1 cellular context compared by ENCODE assay signal in genomic region chr18:48932822-48933510, GRCh38.
TF ChIP-seq lines count a peak whose summit lies in the region.

No MANE protein-coding gene starts in this region.

TF ChIP-seq in K562, 482 proteins besides CTCF, POLR2A, EP300 and RAD21 (continued from another document and continues in another):
- TF ChIP-seq IRF9 (tag; IDR thresholded peaks at IDR 0.05) (no peak), ZNF445 (CRISPR knock-in tag; IDR thresholded peaks at IDR 0.05; ENCODE audit: low read depth) (no peak), DDX20 (tag; IDR thresholded peaks at IDR 0.05; ENCODE audit: low read depth) (no peak), ZNF766 (CRISPR knock-in tag; conservative IDR thresholded peaks at IDR 0.05) (no peak), JUND (IDR thresholded peaks at IDR 0.05; ENCODE audit: borderline replicate concordance, low read depth, low read length) (peak; percentile 90), JUND (tag; IDR thresholded peaks at IDR 0.05; ENCODE audit: borderline replicate concordance, low read depth, low read length) (peak; percentile 79; the same call in 2 of the 3 replicates), NCOR1 (IDR thresholded peaks at IDR 0.05) (no peak), KDM1A (IDR thresholded peaks at IDR 0.05) (peak; percentile 70 to 82; a peak in 3 of 4 replicates), TBP (optimal IDR thresholded peaks at IDR 0.05; ENCODE audit: low read depth, low read length) (no peak), XRCC3 (IDR thresholded peaks at IDR 0.05) (no peak), ZFP30 (CRISPR knock-in tag; IDR thresholded peaks at IDR 0.05; ENCODE audit: borderline replicate concordance) (no peak), CHAMP1 (IDR thresholded peaks at IDR 0.05) (no peak), KDM2B (CRISPR knock-in tag; IDR thresholded peaks at IDR 0.05) (no peak), ZNF699 (CRISPR knock-in tag; IDR thresholded peaks at IDR 0.05; ENCODE audit: insufficient replicate concordance) (no peak), EHMT2 (IDR thresholded peaks at IDR 0.05) (peak; percentile 59; the same call in 1 of the 2 replicates), RBM34 (IDR thresholded peaks at IDR 0.05; ENCODE audit: borderline replicate concordance, insufficient read depth, low read length) (no peak), ZBTB17 (CRISPR knock-in tag; IDR thresholded peaks at IDR 0.05) (no peak), E4F1 (CRISPR knock-in tag; IDR thresholded peaks at IDR 0.05; ENCODE audit: borderline replicate concordance) (no peak), FOXA1 (IDR thresholded peaks at IDR 0.05; ENCODE audit: borderline replicate concordance) (no peak), ZBTB43 (CRISPR knock-in tag; IDR thresholded peaks at IDR 0.05) (no peak), ELF2 (CRISPR knock-in tag; IDR thresholded peaks at IDR 0.05) (no peak), LARP7 (IDR thresholded peaks at IDR 0.05) (no peak), MECOM (CRISPR knock-in tag; IDR thresholded peaks at IDR 0.05) (no peak), MBD1 (CRISPR knock-in tag; IDR thresholded peaks at IDR 0.05) (no peak), MED1 (CRISPR knock-in tag; IDR thresholded peaks at IDR 0.05; ENCODE audit: borderline replicate concordance) (no peak), NONO (IDR thresholded peaks at IDR 0.05; ENCODE audit: low read depth in 2 of 2, low read length in 1 of 2) (no peak), FOXP1 (CRISPR knock-in tag; IDR thresholded peaks at IDR 0.05) (no peak), ZNF174 (CRISPR knock-in tag; IDR thresholded peaks at IDR 0.05) (no peak), ZNF121 (CRISPR knock-in tag; conservative IDR thresholded peaks at IDR 0.05) (no peak), E2F6 (IDR thresholded peaks at IDR 0.05; ENCODE audit: borderline replicate concordance in 1 of 2, extremely low read depth in 1 of 2, insufficient read depth in 1 of 2, insufficient read length in 1 of 2, low read depth in 1 of 2, low read length in 1 of 2, poor library complexity in 1 of 2, severe bottlenecking in 1 of 2) (no peak), EZH2 (IDR thresholded peaks at IDR 0.05; ENCODE audit: borderline replicate concordance, low read depth, low read length) (no peak), CHCHD3 (CRISPR knock-in tag; IDR thresholded peaks at IDR 0.05) (no peak), PPARD (CRISPR knock-in tag; IDR thresholded peaks at IDR 0.05) (no peak), ARID3B (CRISPR knock-in tag; IDR thresholded peaks at IDR 0.05; ENCODE audit: borderline replicate concordance) (no peak), FOXJ3 (CRISPR knock-in tag; IDR thresholded peaks at IDR 0.05) (no peak), ZNF133 (CRISPR knock-in tag; IDR thresholded peaks at IDR 0.05) (no peak), ZNF41 (CRISPR knock-in tag; conservative IDR thresholded peaks at IDR 0.05) (no peak), RERE (CRISPR knock-in tag; IDR thresholded peaks at IDR 0.05; ENCODE audit: borderline replicate concordance) (no peak), JUNB (CRISPR knock-in tag; conservative IDR thresholded peaks at IDR 0.05) (no peak), CC2D1A (IDR thresholded peaks at IDR 0.05) (no peak), HNRNPH1 (optimal IDR thresholded peaks at IDR 0.05; ENCODE audit: low read depth, low read length) (no peak), SNRNP70 (optimal IDR thresholded peaks at IDR 0.05; ENCODE audit: low read depth, low read length) (no peak), XRCC4 (IDR thresholded peaks at IDR 0.05; ENCODE audit: extremely low read depth, insufficient read depth, insufficient read length) (no peak), ZNF282 (CRISPR knock-in tag; IDR thresholded peaks at IDR 0.05) (no peak), TCF7 (IDR thresholded peaks at IDR 0.05; ENCODE audit: borderline replicate concordance) (no peak), USF1 (CRISPR knock-in tag; IDR thresholded peaks at IDR 0.05) (no peak), SREBF1 (IDR thresholded peaks at IDR 0.05; ENCODE audit: borderline replicate concordance, low read depth, low read length) (no peak), TCFL5 (CRISPR knock-in tag; conservative IDR thresholded peaks at IDR 0.05) (no peak), NR3C1 (CRISPR knock-in tag; IDR thresholded peaks at IDR 0.05) (no peak), CREB3L1 (IDR thresholded peaks at IDR 0.05; ENCODE audit: borderline replicate concordance, low read depth) (no peak)
